ENCODE assay signal across 1 cellular context in genomic region chr15:52004806-52005205, GRCh38.
TF ChIP-seq lines count a peak whose summit lies in the region.

No MANE protein-coding gene starts in this region.

TF ChIP-seq in H1, 55 proteins besides CTCF, POLR2A, EP300 and RAD21:
- TF ChIP-seq CBX5 (IDR thresholded peaks at IDR 0.05; ENCODE audit: low read depth, low read length) (no peak), MAFK (IDR thresholded peaks at IDR 0.05; ENCODE audit: low read depth, low read length) (no peak), KDM4A (IDR thresholded peaks at IDR 0.05; ENCODE audit: low read depth, low read length, severe bottlenecking) (no peak), MAX (IDR thresholded peaks at IDR 0.05) (no peak), POLR2AphosphoS5 (IDR thresholded peaks at IDR 0.05; ENCODE audit: low read depth, low read length) (no peak), KDM5A (IDR thresholded peaks at IDR 0.05; ENCODE audit: low read length) (no peak), SIN3A (conservative IDR thresholded peaks at IDR 0.05 in 1 of 2, IDR thresholded peaks at IDR 0.05 in 1 of 2; ENCODE audit: low read depth in 1 of 2, low read length in 2 of 2) (no peak), BRCA1 (IDR thresholded peaks at IDR 0.05; ENCODE audit: low read depth, low read length) (no peak), USF2 (IDR thresholded peaks at IDR 0.05; ENCODE audit: low read length) (no peak), JUN (IDR thresholded peaks at IDR 0.05; ENCODE audit: low read depth, low read length) (no peak), RFX5 (IDR thresholded peaks at IDR 0.05; ENCODE audit: borderline replicate concordance, low read depth, low read length) (no peak)
TF ChIP-seq in H1: peak in this region for 0.
